ENCODE assay signal across 14 cellular contexts in the genomic region with DNA sequence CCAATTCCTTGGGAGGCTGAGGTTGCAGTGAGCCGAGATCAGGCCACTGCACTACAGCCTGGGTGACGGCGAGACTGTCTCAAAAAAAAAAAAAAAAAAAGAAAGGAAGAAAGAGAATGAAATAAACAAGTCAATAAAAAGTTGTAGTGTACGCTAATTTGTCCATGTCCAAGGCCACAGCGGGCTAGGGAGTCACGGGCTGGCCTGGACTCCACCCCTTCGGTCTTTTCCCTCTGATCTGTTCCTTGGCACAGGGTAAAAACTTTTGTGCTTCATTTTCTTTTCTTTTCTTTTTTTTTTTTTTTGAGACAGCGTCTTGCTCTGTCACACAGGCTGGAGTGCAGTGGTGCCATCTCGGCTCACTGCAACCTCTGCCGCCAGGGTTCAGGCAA. TPM values are rescaled to one million over a fixed set of nuclear protein-coding genes. Genes with fewer than 3 reads are reported as not detected.
DNase-seq lines count a peak whose midpoint lies in the region; ATAC-seq and TF ChIP-seq lines count a peak whose summit lies in the region.
"Had no signal": no experiment of that assay in that cellular context is flagged by ENCODE, and none has a peak within 500 bp of the region (broad histone marks: within the 10 kb centered on the region; RNA-seq: fewer than 3 reads in every experiment).

No MANE protein-coding gene starts in this region.

- CTCF ChIA-PET in RWPE1 (lab: Yijun Ruan, JAX) = interaction anchor here (0.5 to 1.4 kb wide), 21 partner anchors 7 to 203 kb away, joined by 3 to 11 read pairs (median 4); no protein-coding TSS in a partner anchor

- no peak overlapping the region for H3K4me3 ChIP-seq in vagina
- H3K4me3 ChIP-seq: ascending aorta, esophagus squamous epithelium, GM23338, SK-N-MC had no signal

- DNase-seq in RWPE1 (ENCODE audit: low spot score) = no peak
- DNase-seq in effector memory CD8-positive, alpha-beta T cell = no peak
- peak; percentile 79 for DNase-seq in posterior vena cava (ENCODE audit: low spot score)
- DNase-seq in vagina (ENCODE audit: extremely low spot score in 2 of 2) = no peak
- no peak for DNase-seq in NCI-H524 (lab: John Stamatoyannopoulos, UW)
- DNase-seq in GF-D8 (lab: John Stamatoyannopoulos, UW) = no peak
- DNase-seq: esophagus squamous epithelium, NCI-H510A had no signal

- peaks cover 12 to 27% of the 10 kb centered on the region in 2 donors for H3K4me1 Mint-ChIP-seq in effector memory CD8-positive, alpha-beta T cell (ENCODE audit: low read depth in 2 of 2)
- H3K4me1 Mint-ChIP-seq: GM23338 had no signal

- H3K36me3 Mint-ChIP-seq in effector memory CD8-positive, alpha-beta T cell (ENCODE audit: insufficient read depth) = peaks cover 82% of the 10 kb centered on the region

- peaks cover 19% of the 10 kb centered on the region for H3K4me1 ChIP-seq in vagina

- H3K27me3 ChIP-seq in vagina = no peaks in the 10 kb centered on the region
- H3K27me3 ChIP-seq: ascending aorta, esophagus squamous epithelium had no signal

- H3K27ac ChIP-seq in RWPE1 = peak overlapping the region; percentile 66
- peak overlapping the region; percentile 85 for H3K27ac ChIP-seq in vagina
- H3K27ac ChIP-seq: ascending aorta, SK-N-MC, VCaP had no signal

- TF ChIP-seq POLR2A in vagina (IDR thresholded peaks at IDR 0.05) = no peak

- no peaks in the 10 kb centered on the region for H3K9me3 Mint-ChIP-seq in effector memory CD8-positive, alpha-beta T cell
- H3K9me3 Mint-ChIP-seq: activated naive CD4-positive, alpha-beta T cell treated with anti-CD3 and anti-CD28 coated beads, Interleukin-2, amount 10 ng/mL, durations not matched to agents 7 days and 5 days; GM23338 had no signal

- POLR2A ChIA-PET in RWPE1 (lab: Yijun Ruan, JAX; ENCODE audit: low non-redundant PET) = no interaction called here

- H3K27me3 Mint-ChIP-seq in effector memory CD8-positive, alpha-beta T cell = no peaks in the 10 kb centered on the region
- H3K27me3 Mint-ChIP-seq: activated naive CD4-positive, alpha-beta T cell treated with anti-CD3 and anti-CD28 coated beads, Interleukin-2, amount 10 ng/mL, durations not matched to agents 7 days and 5 days had no signal

- peak overlapping the region; percentile 74 to 90 for H3K27ac Mint-ChIP-seq in effector memory CD8-positive, alpha-beta T cell

- TF ChIP-seq CTCF in RWPE1 (conservative IDR thresholded peaks at IDR 0.05; ENCODE audit: low read depth) = no peak
- no peak for TF ChIP-seq CTCF in vagina (IDR thresholded peaks at IDR 0.05)

- no peak for ATAC-seq in effector memory CD8-positive, alpha-beta T cell (replicated peaks)
- ATAC-seq in GM21423 (IDR thresholded peaks at IDR 0.05; ENCODE audit: unreplicated experiment) = no peak

- peaks cover 0 to 39% of the 10 kb centered on the region in 2 donors for H3K36me3 ChIP-seq in vagina

- intact Hi-C loops in posterior vena cava (cut with DNase I) (loop anchor here in 1 of 2 donors (5.0 to 10.0 kb wide), 2 partner anchors 53 to 146 kb away; a partner anchor contains a TSS), vagina (cut with DNase I) (loop anchor here (5.0 kb wide), 1 partner anchor 143 kb away; no protein-coding TSS in a partner anchor)

- peak overlapping the region in 1 of 2 donors; percentile 36 for H3K4me3 Mint-ChIP-seq in effector memory CD8-positive, alpha-beta T cell
- H3K4me3 Mint-ChIP-seq: activated naive CD4-positive, alpha-beta T cell treated with anti-CD3 and anti-CD28 coated beads, Interleukin-2, amount 10 ng/mL, durations not matched to agents 7 days and 5 days; GM23338 had no signal

- H3K9me3 ChIP-seq in vagina = no peaks in the 10 kb centered on the region
- H3K9me3 ChIP-seq: ascending aorta, esophagus squamous epithelium had no signal

RNA-seq across cellular contexts. Expression of a gene that starts 19.4 kb away (rescaled TPM):
- total RNA-seq in posterior vena cava (100 to 1,000 TPM in 1 of 2 donors, 10 to 100 TPM in 1; 99.6 to 126 TPM), vagina (185 TPM)

RNA-seq across cellular contexts. Expression of a gene that starts 25.7 kb away (rescaled TPM):
- total RNA-seq in posterior vena cava (10 to 100 TPM; 55.8 to 57.1 TPM), vagina (50.6 TPM)

RNA-seq across cellular contexts. Expression of a gene that starts 26.3 kb away (rescaled TPM):
- total RNA-seq in posterior vena cava (1 to 10 TPM in 1 of 2 donors, under 1 TPM in 1; 0.90 to 2.4 TPM), vagina (7.9 TPM)
- total RNA-seq: ascending aorta had no signal

RNA-seq across cellular contexts. Expression of a gene that starts 54.9 kb away (rescaled TPM):
- 10 to 100 TPM; 44.6 to 52.1 TPM for total RNA-seq in posterior vena cava
- total RNA-seq in vagina = 81.5 TPM
